Comparison of ENCODE assay signal across 1 cellular context in the genomic region with DNA sequence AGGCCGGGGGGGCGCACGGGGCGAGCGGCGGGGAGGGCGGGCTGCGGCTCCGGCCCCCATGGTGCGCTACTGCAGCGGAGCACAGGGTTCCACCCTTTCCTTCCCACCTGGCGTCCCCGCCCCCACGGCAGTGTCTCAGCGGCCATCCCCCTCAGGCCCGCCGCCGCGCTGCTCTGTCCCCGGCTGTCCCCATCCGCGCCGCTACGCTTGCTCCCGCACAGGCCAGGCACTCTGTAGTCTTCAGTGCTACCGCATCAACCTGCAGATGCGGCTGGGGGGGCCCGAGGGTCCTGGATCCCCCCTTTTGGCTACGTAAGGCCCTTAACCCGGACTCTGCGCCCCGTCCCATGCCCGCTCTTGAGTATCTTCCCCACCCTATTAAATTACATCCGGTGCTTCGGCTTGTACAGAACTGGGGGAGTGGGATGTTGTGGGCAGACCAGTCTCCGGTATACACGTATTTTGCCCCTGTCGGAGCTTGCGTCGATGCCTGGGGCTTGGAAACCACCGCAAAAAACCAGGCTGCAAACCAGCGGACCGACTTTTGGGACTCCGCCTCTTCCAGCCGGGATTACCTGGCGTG.
TF ChIP-seq lines count a peak whose summit lies in the region.

No MANE protein-coding gene starts in this region.

TF ChIP-seq in GM12878, 131 proteins besides CTCF, POLR2A, EP300 and RAD21 (continued from another document):
- TF ChIP-seq, protein P1, sequence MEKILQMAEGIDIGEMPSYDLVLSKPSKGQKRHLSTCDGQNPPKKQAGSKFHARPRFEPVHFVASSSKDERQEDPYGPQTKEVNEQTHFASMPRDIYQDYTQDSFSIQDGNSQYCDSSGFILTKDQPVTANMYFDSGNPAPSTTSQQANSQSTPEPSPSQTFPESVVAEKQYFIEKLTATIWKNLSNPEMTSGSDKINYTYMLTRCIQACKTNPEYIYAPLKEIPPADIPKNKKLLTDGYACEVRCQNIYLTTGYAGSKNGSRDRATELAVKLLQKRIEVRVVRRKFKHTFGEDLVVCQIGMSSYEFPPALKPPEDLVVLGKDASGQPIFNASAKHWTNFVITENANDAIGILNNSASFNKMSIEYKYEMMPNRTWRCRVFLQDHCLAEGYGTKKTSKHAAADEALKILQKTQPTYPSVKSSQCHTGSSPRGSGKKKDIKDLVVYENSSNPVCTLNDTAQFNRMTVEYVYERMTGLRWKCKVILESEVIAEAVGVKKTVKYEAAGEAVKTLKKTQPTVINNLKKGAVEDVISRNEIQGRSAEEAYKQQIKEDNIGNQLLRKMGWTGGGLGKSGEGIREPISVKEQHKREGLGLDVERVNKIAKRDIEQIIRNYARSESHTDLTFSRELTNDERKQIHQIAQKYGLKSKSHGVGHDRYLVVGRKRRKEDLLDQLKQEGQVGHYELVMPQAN (conservative IDR thresholded peaks at IDR 0.05), result peak; percentile 82
- TF ChIP-seq STAT1 (conservative IDR thresholded peaks at IDR 0.05), result 0 out of 2 replicates have a peak, but pooled peaks have one; percentile 75
- TF ChIP-seq RUNX3 (IDR thresholded peaks at IDR 0.05; ENCODE audit: low read length), result peak; percentile 61
- TF ChIP-seq NRF1 (conservative IDR thresholded peaks at IDR 0.05; ENCODE audit: low read depth, low read length), result no peak
- TF ChIP-seq ATF7 (IDR thresholded peaks at IDR 0.05; ENCODE audit: low read depth), result peak; percentile 76; the same call in 1 of the 2 replicates
- peak; percentile 52; the same call in 1 of the 3 replicates for TF ChIP-seq POU2F2 (IDR thresholded peaks at IDR 0.05; ENCODE audit: borderline replicate concordance, low read depth, low read length)
- peak; percentile 31; the same call in 1 of the 2 replicates for TF ChIP-seq MXI1 (IDR thresholded peaks at IDR 0.05; ENCODE audit: low read depth, low read length)
- TF ChIP-seq, protein P2, sequence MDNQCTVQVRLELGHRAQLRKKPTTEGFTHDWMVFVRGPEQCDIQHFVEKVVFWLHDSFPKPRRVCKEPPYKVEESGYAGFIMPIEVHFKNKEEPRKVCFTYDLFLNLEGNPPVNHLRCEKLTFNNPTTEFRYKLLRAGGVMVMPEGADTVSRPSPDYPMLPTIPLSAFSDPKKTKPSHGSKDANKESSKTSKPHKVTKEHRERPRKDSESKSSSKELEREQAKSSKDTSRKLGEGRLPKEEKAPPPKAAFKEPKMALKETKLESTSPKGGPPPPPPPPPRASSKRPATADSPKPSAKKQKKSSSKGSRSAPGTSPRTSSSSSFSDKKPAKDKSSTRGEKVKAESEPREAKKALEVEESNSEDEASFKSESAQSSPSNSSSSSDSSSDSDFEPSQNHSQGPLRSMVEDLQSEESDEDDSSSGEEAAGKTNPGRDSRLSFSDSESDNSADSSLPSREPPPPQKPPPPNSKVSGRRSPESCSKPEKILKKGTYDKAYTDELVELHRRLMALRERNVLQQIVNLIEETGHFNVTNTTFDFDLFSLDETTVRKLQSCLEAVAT (IDR thresholded peaks at IDR 0.05), result peak; percentile 73
- TF ChIP-seq GABPA (IDR thresholded peaks at IDR 0.05; ENCODE audit: low read depth), result peak; percentile 69
- peak; percentile 13 to 16; a peak in 1 of 4 replicates for TF ChIP-seq BHLHE40 (IDR thresholded peaks at IDR 0.05; ENCODE audit: borderline replicate concordance in 1 of 2, low read depth in 2 of 2, low read length in 1 of 2)
- peak; percentile 40; the same call in 1 of the 2 replicates for TF ChIP-seq NR2F1 (conservative IDR thresholded peaks at IDR 0.05)
- TF ChIP-seq ZNF217 (IDR thresholded peaks at IDR 0.05), result peak; percentile 21; the same call in 1 of the 2 replicates
- no peak for TF ChIP-seq SP1 (IDR thresholded peaks at IDR 0.05; ENCODE audit: low read depth, low read length)
- peak; percentile 80; the same call in 1 of the 2 replicates for TF ChIP-seq ZNF207 (IDR thresholded peaks at IDR 0.05; ENCODE audit: borderline replicate concordance)
- TF ChIP-seq MEF2B (IDR thresholded peaks at IDR 0.05; ENCODE audit: partially characterized antibody, poor library complexity, severe bottlenecking), result peak; percentile 54
- 0 out of 2 replicates have a peak, but pooled peaks have one; percentile 50 for TF ChIP-seq PML (IDR thresholded peaks at IDR 0.05; ENCODE audit: low read length)
- no peak for TF ChIP-seq NFXL1 (IDR thresholded peaks at IDR 0.05; ENCODE audit: borderline replicate concordance)
- TF ChIP-seq NBN (IDR thresholded peaks at IDR 0.05), result peak; percentile 82
- no peak for TF ChIP-seq NFIC (IDR thresholded peaks at IDR 0.05; ENCODE audit: low read depth, low read length)
- TF ChIP-seq TCF12 (IDR thresholded peaks at IDR 0.05; ENCODE audit: low read depth, low read length), result peak; percentile 86
- TF ChIP-seq, protein P3, sequence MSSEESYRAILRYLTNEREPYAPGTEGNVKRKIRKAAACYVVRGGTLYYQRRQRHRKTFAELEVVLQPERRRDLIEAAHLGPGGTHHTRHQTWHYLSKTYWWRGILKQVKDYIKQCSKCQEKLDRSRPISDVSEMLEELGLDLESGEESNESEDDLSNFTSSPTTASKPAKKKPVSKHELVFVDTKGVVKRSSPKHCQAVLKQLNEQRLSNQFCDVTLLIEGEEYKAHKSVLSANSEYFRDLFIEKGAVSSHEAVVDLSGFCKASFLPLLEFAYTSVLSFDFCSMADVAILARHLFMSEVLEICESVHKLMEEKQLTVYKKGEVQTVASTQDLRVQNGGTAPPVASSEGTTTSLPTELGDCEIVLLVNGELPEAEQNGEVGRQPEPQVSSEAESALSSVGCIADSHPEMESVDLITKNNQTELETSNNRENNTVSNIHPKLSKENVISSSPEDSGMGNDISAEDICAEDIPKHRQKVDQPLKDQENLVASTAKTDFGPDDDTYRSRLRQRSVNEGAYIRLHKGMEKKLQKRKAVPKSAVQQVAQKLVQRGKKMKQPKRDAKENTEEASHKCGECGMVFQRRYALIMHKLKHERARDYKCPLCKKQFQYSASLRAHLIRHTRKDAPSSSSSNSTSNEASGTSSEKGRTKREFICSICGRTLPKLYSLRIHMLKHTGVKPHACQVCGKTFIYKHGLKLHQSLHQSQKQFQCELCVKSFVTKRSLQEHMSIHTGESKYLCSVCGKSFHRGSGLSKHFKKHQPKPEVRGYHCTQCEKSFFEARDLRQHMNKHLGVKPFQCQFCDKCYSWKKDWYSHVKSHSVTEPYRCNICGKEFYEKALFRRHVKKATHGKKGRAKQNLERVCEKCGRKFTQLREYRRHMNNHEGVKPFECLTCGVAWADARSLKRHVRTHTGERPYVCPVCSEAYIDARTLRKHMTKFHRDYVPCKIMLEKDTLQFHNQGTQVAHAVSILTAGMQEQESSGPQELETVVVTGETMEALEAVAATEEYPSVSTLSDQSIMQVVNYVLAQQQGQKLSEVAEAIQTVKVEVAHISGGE (CRISPR knock-in tag; IDR thresholded peaks at IDR 0.05), result peak; percentile 58
- TF ChIP-seq KDM1A (IDR thresholded peaks at IDR 0.05; ENCODE audit: borderline replicate concordance), result no peak
- peak in 1 of 2 experiments; percentile 42; a peak in 1 of 3 replicates for TF ChIP-seq EGR1 (IDR thresholded peaks at IDR 0.05; ENCODE audit: borderline replicate concordance in 1 of 2, low read depth in 2 of 2, low read length in 2 of 2)
- TF ChIP-seq RELA (IDR thresholded peaks at IDR 0.05; ENCODE audit: borderline replicate concordance, partially characterized antibody), result peak; percentile 56
- TF ChIP-seq YY1 (IDR thresholded peaks at IDR 0.05; ENCODE audit: low read depth, low read length), result peak; percentile 46; the same call in 1 of the 2 replicates
- TF ChIP-seq, protein P4, sequence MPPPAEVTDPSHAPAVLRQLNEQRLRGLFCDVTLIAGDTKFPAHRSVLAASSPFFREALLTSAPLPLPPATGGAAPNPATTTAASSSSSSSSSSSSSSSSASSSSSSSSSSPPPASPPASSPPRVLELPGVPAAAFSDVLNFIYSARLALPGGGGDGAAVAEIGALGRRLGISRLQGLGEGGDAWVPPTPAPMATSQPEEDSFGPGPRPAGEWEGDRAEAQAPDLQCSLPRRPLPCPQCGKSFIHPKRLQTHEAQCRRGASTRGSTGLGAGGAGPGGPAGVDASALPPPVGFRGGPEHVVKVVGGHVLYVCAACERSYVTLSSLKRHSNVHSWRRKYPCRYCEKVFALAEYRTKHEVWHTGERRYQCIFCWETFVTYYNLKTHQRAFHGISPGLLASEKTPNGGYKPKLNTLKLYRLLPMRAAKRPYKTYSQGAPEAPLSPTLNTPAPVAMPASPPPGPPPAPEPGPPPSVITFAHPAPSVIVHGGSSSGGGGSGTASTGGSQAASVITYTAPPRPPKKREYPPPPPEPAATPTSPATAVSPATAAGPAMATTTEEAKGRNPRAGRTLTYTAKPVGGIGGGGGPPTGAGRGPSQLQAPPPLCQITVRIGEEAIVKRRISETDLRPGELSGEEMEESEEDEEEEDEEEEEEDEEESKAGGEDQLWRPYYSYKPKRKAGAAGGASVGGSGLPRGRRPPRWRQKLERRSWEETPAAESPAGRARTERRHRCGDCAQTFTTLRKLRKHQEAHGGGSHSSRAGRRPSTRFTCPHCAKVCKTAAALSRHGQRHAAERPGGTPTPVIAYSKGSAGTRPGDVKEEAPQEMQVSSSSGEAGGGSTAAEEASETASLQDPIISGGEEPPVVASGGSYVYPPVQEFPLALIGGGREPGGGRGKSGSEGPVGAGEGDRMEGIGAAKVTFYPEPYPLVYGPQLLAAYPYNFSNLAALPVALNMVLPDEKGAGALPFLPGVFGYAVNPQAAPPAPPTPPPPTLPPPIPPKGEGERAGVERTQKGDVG (CRISPR knock-in tag; IDR thresholded peaks at IDR 0.05), result 0 out of 2 replicates have a peak, but pooled peaks have one; percentile 41
- no peak for TF ChIP-seq YBX1 (IDR thresholded peaks at IDR 0.05)
- peak; percentile 60; the same call in 1 of the 2 replicates for TF ChIP-seq MTA2 (IDR thresholded peaks at IDR 0.05; ENCODE audit: low read depth)
- TF ChIP-seq, protein P5, sequence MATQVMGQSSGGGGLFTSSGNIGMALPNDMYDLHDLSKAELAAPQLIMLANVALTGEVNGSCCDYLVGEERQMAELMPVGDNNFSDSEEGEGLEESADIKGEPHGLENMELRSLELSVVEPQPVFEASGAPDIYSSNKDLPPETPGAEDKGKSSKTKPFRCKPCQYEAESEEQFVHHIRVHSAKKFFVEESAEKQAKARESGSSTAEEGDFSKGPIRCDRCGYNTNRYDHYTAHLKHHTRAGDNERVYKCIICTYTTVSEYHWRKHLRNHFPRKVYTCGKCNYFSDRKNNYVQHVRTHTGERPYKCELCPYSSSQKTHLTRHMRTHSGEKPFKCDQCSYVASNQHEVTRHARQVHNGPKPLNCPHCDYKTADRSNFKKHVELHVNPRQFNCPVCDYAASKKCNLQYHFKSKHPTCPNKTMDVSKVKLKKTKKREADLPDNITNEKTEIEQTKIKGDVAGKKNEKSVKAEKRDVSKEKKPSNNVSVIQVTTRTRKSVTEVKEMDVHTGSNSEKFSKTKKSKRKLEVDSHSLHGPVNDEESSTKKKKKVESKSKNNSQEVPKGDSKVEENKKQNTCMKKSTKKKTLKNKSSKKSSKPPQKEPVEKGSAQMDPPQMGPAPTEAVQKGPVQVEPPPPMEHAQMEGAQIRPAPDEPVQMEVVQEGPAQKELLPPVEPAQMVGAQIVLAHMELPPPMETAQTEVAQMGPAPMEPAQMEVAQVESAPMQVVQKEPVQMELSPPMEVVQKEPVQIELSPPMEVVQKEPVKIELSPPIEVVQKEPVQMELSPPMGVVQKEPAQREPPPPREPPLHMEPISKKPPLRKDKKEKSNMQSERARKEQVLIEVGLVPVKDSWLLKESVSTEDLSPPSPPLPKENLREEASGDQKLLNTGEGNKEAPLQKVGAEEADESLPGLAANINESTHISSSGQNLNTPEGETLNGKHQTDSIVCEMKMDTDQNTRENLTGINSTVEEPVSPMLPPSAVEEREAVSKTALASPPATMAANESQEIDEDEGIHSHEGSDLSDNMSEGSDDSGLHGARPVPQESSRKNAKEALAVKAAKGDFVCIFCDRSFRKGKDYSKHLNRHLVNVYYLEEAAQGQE (IDR thresholded peaks at IDR 0.05; ENCODE audit: low read depth, low read length), result 0 out of 2 replicates have a peak, but pooled peaks have one; percentile 10
